Comparison of ENCODE assay signal across 1 cellular context in the genomic region with DNA sequence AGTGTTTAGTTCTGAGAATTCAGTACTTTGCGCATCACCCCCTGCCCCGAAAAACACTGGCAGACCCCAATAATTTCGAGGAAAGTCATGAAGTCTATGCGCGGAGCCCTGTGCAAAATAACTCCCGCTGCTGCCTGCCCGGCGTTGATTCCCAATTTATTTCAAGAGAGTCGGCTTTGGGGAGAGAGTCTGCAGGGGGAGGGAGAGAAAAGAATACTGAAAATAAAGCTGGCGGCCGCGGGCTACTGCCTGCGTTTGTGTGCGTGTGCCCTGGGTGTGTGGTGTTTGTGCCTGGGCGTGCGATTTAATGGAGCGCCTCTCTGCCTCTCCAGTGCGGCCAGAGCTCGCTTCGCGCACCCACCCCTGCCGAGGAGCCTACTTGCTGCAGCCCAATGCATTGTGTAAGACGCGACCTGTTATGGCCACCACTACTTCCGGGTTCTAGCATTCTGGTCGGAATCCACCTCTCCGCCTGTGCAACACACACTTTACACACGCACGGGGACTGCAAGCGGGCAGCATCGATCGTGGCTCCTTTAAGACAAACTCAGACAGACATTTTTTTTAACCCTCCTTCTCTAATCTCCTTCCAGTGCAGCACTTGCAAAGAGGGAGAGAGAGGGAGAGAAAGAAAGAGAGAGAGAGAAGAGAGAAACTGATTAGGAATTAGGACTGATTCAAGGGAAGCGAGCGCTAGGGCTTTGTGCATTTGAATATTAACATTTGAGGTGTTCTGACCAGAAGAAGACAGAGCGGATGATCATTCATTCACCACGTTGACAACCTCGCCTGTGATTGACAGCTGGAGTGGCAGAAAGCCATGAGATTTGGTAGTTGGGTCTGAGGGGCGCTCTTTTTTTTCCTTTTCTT.
TF ChIP-seq lines count a peak whose summit lies in the region.

A gene (plus strand): TSS at position 447 of the 870 bp plus-strand sequence. CDS start 732 bp downstream, outside the sequence.

TF ChIP-seq in HepG2, 621 proteins besides CTCF, POLR2A, EP300 and RAD21 (continued from another document and continues in another):
- TF ChIP-seq, protein P1, sequence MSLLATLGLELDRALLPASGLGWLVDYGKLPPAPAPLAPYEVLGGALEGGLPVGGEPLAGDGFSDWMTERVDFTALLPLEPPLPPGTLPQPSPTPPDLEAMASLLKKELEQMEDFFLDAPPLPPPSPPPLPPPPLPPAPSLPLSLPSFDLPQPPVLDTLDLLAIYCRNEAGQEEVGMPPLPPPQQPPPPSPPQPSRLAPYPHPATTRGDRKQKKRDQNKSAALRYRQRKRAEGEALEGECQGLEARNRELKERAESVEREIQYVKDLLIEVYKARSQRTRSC (CRISPR knock-in tag; IDR thresholded peaks at IDR 0.05; ENCODE audit: low read depth), result 0 out of 2 replicates have a peak, but pooled peaks have one; percentile 64
- TF ChIP-seq YEATS2 (CRISPR knock-in tag; IDR thresholded peaks at IDR 0.05; ENCODE audit: borderline replicate concordance) (peak; percentile 84), SNAPC2 (CRISPR knock-in tag; IDR thresholded peaks at IDR 0.05) (peak; percentile 90; the same call in 1 of the 2 replicates), ZEB1 (IDR thresholded peaks at IDR 0.05; ENCODE audit: insufficient replicate concordance, low read depth) (peak; percentile 38), MIXL1 (CRISPR knock-in tag; IDR thresholded peaks at IDR 0.05) (peak; percentile 67; the same call in 1 of the 2 replicates), CREB1 (IDR thresholded peaks at IDR 0.05) (peak; percentile 42; the same call in 1 of the 2 replicates), CREB1 (CRISPR knock-in tag; IDR thresholded peaks at IDR 0.05) (peak; percentile 86), PAWR (CRISPR knock-in tag; IDR thresholded peaks at IDR 0.05; ENCODE audit: borderline replicate concordance) (no peak), THAP11 (CRISPR knock-in tag; IDR thresholded peaks at IDR 0.05) (peak; percentile 87), CBX5 (CRISPR knock-in tag; IDR thresholded peaks at IDR 0.05; ENCODE audit: borderline replicate concordance) (peak; percentile 87; the same call in 1 of the 2 replicates), ATF7-NPFF (CRISPR knock-in tag; IDR thresholded peaks at IDR 0.05; ENCODE audit: low read depth) (peak; percentile 50; the same call in 1 of the 2 replicates), ZBTB7B (CRISPR knock-in tag; IDR thresholded peaks at IDR 0.05) (peak; percentile 61; the same call in 1 of the 2 replicates), SKI (IDR thresholded peaks at IDR 0.05; ENCODE audit: partially characterized antibody) (no peak), TBL1XR1 (IDR thresholded peaks at IDR 0.05; ENCODE audit: borderline replicate concordance, low read length, partially characterized antibody) (no peak), SALL2 (CRISPR knock-in tag; IDR thresholded peaks at IDR 0.05) (peak; percentile 58), MEIS2 (CRISPR knock-in tag; IDR thresholded peaks at IDR 0.05) (peak; percentile 36; the same call in 1 of the 2 replicates), ZNF615 (CRISPR knock-in tag; IDR thresholded peaks at IDR 0.05; ENCODE audit: borderline replicate concordance) (peak; percentile 23; the same call in 1 of the 2 replicates), ZNF143 (CRISPR knock-in tag; IDR thresholded peaks at IDR 0.05) (peak; percentile 74), JARID2 (CRISPR knock-in tag; IDR thresholded peaks at IDR 0.05; ENCODE audit: insufficient replicate concordance) (no peak), TCF7 (IDR thresholded peaks at IDR 0.05; ENCODE audit: low read depth) (no peak)
- TF ChIP-seq, protein P2, sequence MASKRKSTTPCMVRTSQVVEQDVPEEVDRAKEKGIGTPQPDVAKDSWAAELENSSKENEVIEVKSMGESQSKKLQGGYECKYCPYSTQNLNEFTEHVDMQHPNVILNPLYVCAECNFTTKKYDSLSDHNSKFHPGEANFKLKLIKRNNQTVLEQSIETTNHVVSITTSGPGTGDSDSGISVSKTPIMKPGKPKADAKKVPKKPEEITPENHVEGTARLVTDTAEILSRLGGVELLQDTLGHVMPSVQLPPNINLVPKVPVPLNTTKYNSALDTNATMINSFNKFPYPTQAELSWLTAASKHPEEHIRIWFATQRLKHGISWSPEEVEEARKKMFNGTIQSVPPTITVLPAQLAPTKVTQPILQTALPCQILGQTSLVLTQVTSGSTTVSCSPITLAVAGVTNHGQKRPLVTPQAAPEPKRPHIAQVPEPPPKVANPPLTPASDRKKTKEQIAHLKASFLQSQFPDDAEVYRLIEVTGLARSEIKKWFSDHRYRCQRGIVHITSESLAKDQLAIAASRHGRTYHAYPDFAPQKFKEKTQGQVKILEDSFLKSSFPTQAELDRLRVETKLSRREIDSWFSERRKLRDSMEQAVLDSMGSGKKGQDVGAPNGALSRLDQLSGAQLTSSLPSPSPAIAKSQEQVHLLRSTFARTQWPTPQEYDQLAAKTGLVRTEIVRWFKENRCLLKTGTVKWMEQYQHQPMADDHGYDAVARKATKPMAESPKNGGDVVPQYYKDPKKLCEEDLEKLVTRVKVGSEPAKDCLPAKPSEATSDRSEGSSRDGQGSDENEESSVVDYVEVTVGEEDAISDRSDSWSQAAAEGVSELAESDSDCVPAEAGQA (IDR thresholded peaks at IDR 0.05; ENCODE audit: low read depth), result peak; percentile 68
- TF ChIP-seq, protein P2 (CRISPR knock-in tag; IDR thresholded peaks at IDR 0.05; ENCODE audit: borderline replicate concordance), result no peak; the same call in 1 of the 2 replicates
- TF ChIP-seq, protein P3, sequence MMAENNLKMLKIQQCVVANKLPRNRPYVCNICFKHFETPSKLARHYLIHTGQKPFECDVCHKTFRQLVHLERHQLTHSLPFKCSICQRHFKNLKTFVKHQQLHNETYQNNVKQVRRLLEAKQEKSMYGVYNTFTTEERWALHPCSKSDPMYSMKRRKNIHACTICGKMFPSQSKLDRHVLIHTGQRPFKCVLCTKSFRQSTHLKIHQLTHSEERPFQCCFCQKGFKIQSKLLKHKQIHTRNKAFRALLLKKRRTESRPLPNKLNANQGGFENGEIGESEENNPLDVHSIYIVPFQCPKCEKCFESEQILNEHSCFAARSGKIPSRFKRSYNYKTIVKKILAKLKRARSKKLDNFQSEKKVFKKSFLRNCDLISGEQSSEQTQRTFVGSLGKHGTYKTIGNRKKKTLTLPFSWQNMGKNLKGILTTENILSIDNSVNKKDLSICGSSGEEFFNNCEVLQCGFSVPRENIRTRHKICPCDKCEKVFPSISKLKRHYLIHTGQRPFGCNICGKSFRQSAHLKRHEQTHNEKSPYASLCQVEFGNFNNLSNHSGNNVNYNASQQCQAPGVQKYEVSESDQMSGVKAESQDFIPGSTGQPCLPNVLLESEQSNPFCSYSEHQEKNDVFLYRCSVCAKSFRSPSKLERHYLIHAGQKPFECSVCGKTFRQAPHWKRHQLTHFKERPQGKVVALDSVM (CRISPR knock-in tag; IDR thresholded peaks at IDR 0.05), result no peak
- TF ChIP-seq, protein P4, sequence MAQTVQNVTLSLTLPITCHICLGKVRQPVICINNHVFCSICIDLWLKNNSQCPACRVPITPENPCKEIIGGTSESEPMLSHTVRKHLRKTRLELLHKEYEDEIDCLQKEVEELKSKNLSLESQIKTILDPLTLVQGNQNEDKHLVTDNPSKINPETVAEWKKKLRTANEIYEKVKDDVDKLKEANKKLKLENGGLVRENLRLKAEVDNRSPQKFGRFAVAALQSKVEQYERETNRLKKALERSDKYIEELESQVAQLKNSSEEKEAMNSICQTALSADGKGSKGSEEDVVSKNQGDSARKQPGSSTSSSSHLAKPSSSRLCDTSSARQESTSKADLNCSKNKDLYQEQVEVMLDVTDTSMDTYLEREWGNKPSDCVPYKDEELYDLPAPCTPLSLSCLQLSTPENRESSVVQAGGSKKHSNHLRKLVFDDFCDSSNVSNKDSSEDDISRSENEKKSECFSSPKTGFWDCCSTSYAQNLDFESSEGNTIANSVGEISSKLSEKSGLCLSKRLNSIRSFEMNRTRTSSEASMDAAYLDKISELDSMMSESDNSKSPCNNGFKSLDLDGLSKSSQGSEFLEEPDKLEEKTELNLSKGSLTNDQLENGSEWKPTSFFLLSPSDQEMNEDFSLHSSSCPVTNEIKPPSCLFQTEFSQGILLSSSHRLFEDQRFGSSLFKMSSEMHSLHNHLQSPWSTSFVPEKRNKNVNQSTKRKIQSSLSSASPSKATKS (CRISPR knock-in tag; IDR thresholded peaks at IDR 0.05), result no peak
- TF ChIP-seq, protein P5, sequence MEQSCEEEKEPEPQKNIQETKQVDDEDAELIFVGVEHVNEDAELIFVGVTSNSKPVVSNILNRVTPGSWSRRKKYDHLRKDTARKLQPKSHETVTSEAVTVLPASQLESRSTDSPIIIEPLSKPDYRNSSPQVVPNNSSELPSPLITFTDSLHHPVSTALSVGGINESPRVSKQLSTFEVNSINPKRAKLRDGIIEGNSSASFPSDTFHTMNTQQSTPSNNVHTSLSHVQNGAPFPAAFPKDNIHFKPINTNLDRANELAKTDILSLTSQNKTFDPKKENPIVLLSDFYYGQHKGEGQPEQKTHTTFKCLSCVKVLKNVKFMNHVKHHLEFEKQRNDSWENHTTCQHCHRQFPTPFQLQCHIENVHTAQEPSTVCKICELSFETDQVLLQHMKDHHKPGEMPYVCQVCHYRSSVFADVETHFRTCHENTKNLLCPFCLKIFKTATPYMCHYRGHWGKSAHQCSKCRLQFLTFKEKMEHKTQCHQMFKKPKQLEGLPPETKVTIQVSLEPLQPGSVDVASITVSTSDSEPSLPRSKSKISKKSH (CRISPR knock-in tag; IDR thresholded peaks at IDR 0.05; ENCODE audit: borderline replicate concordance), result 0 out of 2 replicates have a peak, but pooled peaks have one; percentile 44
- TF ChIP-seq, protein P6, sequence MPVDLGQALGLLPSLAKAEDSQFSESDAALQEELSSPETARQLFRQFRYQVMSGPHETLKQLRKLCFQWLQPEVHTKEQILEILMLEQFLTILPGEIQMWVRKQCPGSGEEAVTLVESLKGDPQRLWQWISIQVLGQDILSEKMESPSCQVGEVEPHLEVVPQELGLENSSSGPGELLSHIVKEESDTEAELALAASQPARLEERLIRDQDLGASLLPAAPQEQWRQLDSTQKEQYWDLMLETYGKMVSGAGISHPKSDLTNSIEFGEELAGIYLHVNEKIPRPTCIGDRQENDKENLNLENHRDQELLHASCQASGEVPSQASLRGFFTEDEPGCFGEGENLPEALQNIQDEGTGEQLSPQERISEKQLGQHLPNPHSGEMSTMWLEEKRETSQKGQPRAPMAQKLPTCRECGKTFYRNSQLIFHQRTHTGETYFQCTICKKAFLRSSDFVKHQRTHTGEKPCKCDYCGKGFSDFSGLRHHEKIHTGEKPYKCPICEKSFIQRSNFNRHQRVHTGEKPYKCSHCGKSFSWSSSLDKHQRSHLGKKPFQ (CRISPR knock-in tag; IDR thresholded peaks at IDR 0.05; ENCODE audit: insufficient replicate concordance), result peak; percentile 35
- TF ChIP-seq, protein P7, sequence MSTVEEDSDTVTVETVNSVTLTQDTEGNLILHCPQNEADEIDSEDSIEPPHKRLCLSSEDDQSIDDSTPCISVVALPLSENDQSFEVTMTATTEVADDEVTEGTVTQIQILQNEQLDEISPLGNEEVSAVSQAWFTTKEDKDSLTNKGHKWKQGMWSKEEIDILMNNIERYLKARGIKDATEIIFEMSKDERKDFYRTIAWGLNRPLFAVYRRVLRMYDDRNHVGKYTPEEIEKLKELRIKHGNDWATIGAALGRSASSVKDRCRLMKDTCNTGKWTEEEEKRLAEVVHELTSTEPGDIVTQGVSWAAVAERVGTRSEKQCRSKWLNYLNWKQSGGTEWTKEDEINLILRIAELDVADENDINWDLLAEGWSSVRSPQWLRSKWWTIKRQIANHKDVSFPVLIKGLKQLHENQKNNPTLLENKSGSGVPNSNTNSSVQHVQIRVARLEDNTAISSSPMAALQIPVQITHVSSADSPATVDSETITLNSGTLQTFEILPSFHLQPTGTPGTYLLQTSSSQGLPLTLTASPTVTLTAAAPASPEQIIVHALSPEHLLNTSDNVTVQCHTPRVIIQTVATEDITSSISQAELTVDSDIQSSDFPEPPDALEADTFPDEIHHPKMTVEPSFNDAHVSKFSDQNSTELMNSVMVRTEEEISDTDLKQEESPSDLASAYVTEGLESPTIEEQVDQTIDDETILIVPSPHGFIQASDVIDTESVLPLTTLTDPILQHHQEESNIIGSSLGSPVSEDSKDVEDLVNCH (CRISPR knock-in tag; IDR thresholded peaks at IDR 0.05), result no peak
- TF ChIP-seq, protein P8, sequence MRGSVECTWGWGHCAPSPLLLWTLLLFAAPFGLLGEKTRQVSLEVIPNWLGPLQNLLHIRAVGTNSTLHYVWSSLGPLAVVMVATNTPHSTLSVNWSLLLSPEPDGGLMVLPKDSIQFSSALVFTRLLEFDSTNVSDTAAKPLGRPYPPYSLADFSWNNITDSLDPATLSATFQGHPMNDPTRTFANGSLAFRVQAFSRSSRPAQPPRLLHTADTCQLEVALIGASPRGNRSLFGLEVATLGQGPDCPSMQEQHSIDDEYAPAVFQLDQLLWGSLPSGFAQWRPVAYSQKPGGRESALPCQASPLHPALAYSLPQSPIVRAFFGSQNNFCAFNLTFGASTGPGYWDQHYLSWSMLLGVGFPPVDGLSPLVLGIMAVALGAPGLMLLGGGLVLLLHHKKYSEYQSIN (CRISPR knock-in tag; IDR thresholded peaks at IDR 0.05; ENCODE audit: borderline replicate concordance), result no peak
- TF ChIP-seq, protein P9, sequence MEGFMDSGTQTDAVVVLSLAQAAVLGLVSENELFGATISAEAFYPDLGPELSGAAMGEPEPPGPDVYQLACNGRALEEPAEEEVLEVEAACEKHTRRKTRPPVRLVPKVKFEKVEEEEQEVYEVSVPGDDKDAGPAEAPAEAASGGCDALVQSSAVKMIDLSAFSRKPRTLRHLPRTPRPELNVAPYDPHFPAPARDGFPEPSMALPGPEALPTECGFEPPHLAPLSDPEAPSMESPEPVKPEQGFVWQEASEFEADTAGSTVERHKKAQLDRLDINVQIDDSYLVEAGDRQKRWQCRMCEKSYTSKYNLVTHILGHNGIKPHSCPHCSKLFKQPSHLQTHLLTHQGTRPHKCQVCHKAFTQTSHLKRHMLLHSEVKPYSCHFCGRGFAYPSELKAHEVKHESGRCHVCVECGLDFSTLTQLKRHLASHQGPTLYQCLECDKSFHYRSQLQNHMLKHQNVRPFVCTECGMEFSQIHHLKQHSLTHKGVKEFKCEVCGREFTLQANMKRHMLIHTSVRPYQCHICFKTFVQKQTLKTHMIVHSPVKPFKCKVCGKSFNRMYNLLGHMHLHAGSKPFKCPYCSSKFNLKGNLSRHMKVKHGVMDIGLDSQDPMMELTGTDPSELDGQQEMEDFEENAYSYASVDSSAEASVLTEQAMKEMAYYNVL (CRISPR knock-in tag; IDR thresholded peaks at IDR 0.05; ENCODE audit: borderline replicate concordance), result peak; percentile 87; the same call in 1 of the 2 replicates
